Comparison of ENCODE assay signal across 1 cellular context in genomic region chr2:8543412-8544167, GRCh38.
TF ChIP-seq lines count a peak whose summit lies in the region.

No MANE protein-coding gene starts in this region.

TF ChIP-seq in SK-N-SH treated with all-trans-retinoic acid at 6 μM for 48 hours, 23 proteins besides CTCF, POLR2A, EP300 and RAD21 (continued from another document):
- TF ChIP-seq CSRNP3 (CRISPR knock-in tag; IDR thresholded peaks at IDR 0.05) (0 out of 2 replicates have a peak, but pooled peaks have one; percentile 28), ISL1 (CRISPR knock-in tag; IDR thresholded peaks at IDR 0.05) (peak; percentile 29; the same call in 1 of the 2 replicates), ZC3H10 (CRISPR knock-in tag; IDR thresholded peaks at IDR 0.05) (no peak), CSDC2 (CRISPR knock-in tag; IDR thresholded peaks at IDR 0.05) (no peak)
